In the genomic region with DNA sequence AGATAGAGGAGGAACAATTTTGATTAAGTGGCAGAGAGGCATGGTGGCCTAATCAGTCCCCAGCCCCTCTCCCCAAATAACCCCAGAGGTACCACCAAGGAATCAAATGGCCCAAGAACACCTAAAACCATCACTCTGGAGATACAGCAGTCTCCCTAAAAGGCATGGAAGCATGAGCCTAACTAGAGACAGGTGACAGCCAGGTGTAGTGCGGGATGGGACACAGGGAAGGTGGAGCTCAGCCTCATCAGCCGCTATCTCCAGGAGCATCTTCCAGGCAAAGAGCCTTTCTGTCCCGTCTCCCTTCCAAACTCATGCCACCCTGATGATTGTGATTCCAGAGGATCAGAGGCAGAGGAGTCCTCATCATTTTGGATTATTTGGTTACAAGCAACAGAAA, we compare ENCODE assay signal across 16 cellular contexts.
DNase-seq lines count a peak whose midpoint lies in the region; ATAC-seq and TF ChIP-seq lines count a peak whose summit lies in the region.
"Had no signal": no experiment of that assay in that cellular context is flagged by ENCODE, and none has a peak within 500 bp of the region (broad histone marks: within the 10 kb centered on the region; RNA-seq: fewer than 3 reads in every experiment).

No MANE protein-coding gene starts in this region.

- H3K79me2 ChIP-seq in H9 (ENCODE audit: insufficient read depth, low read length): no peaks in the 10 kb centered on the region

- H4K91ac ChIP-seq in H9 (ENCODE audit: insufficient read length, low read depth, low read length) (no peak overlapping the region), IMR-90 (ENCODE audit: insufficient read depth, low read depth, low read length) (peak overlapping the region; percentile 78)

- H3K23me2 ChIP-seq in H9 (ENCODE audit: insufficient read length, low read depth, low read length, poor library complexity, severe bottlenecking): no peaks in the 10 kb centered on the region

- H3K36me3 Mint-ChIP-seq in H9 (ENCODE audit: insufficient read depth in 1 of 3, low read depth in 3 of 3) (no peaks in the 10 kb centered on the region), osteocyte (ENCODE audit: unreplicated experiment) (no peaks in the 10 kb centered on the region)
- H3K36me3 Mint-ChIP-seq: CD4-positive, CD25-positive, alpha-beta regulatory T cell; CD8-positive, alpha-beta T cell had no signal

- H3K27ac ChIP-seq in H9 (ENCODE audit: insufficient read length, low read depth, low read length) (no peak overlapping the region), IMR-90 (ENCODE audit: insufficient read depth, low read length) (no peak overlapping the region), suprapubic skin (peak overlapping the region; percentile 72)
- H3K27ac ChIP-seq: BLaER1, C4-2B had no signal

- intact Hi-C loops in IMR-90 (cut with micrococcal nuclease): no loop called here

- H3K4me1 ChIP-seq in H9 (ENCODE audit: insufficient read depth, low read length) (no peaks in the 10 kb centered on the region), IMR-90 (ENCODE audit: control insufficient read depth, insufficient read depth, low read length) (peaks cover 25% of the 10 kb centered on the region), suprapubic skin (peaks cover 10% of the 10 kb centered on the region)
- H3K4me1 ChIP-seq: Caco-2 had no signal

- ATAC-seq in IMR-90 (ENCODE audit: low read depth): no peak
- ATAC-seq: CD8-positive, alpha-beta T cell; GM23338 had no signal

- H4K5ac ChIP-seq in H9 (ENCODE audit: insufficient read length, low read depth, low read length) (no peak overlapping the region), IMR-90 (ENCODE audit: low read depth, low read length) (peak overlapping the region; percentile 76; the same call in 1 of the 2 replicates)

- H3T11ph ChIP-seq in H9 (ENCODE audit: low read length): no peak overlapping the region

- H3K14ac ChIP-seq in H9 (ENCODE audit: insufficient read depth, low read length) (no peak overlapping the region), IMR-90 (replicated peaks; ENCODE audit: low read depth, low read length) (peak overlapping the region; percentile 63)

- H3K4ac ChIP-seq in H9 (ENCODE audit: low read depth, low read length) (no peak overlapping the region), IMR-90 (ENCODE audit: low read depth, low read length) (peak overlapping the region; percentile 81)

- no peak overlapping the region for H4K8ac ChIP-seq in H9 (replicated peaks; ENCODE audit: insufficient read length, low read depth, low read length)
- H4K8ac ChIP-seq in IMR-90 (ENCODE audit: low read depth in 2 of 2, low read length in 2 of 2): peak overlapping the region; percentile 32 to 34; a peak in 3 of 4 replicates

- H2BK20ac ChIP-seq in H9 (ENCODE audit: low read depth, low read length, poor library complexity, severe bottlenecking): no peak overlapping the region
- peak overlapping the region; percentile 61 for H2BK20ac ChIP-seq in IMR-90 (ENCODE audit: low read depth, low read length)

- peaks cover 30% of the 10 kb centered on the region for H3K9me1 ChIP-seq in IMR-90 (ENCODE audit: insufficient read depth, low read length)

- H2AK9ac ChIP-seq in IMR-90 (replicated peaks; ENCODE audit: low read depth, low read length, poor library complexity): no peak overlapping the region

- POLR2A ChIA-PET in IMR-90 (lab: Charles Lee; ENCODE audit: unreplicated experiment): no interaction called here

- H3K27me3 ChIP-seq in H9 (ENCODE audit: insufficient read depth, low read length) (0 out of 2 replicates have a peak, but pooled peaks cover 2% of the 10 kb centered on the region), IMR-90 (ENCODE audit: control insufficient read depth, insufficient read depth, low read length) (no peaks in the 10 kb centered on the region), suprapubic skin (no peaks in the 10 kb centered on the region), H7 (ENCODE audit: control insufficient read depth, insufficient read depth, low read length) (no peaks in the 10 kb centered on the region)
- H3K27me3 ChIP-seq: BLaER1 had no signal

- H3K9me3 Mint-ChIP-seq in H9 (no peaks in the 10 kb centered on the region; a peak in 1 of 5 replicates), osteocyte (ENCODE audit: unreplicated experiment) (peaks cover 4% of the 10 kb centered on the region)
- H3K9me3 Mint-ChIP-seq: CD8-positive, alpha-beta T cell; GM23338 had no signal

- peak overlapping the region; percentile 51 for H2BK12ac ChIP-seq in H9 (ENCODE audit: insufficient read length, low read depth, low read length)

- no peak for TF ChIP-seq EP300 in suprapubic skin (IDR thresholded peaks at IDR 0.05)

- no peak overlapping the region for H2BK5ac ChIP-seq in H9 (ENCODE audit: insufficient read length, low read length)
- peak overlapping the region; percentile 5 for H2BK5ac ChIP-seq in IMR-90 (ENCODE audit: low read depth, low read length, poor library complexity, severe bottlenecking)

- H3K23ac ChIP-seq in H9 (ENCODE audit: insufficient read length, low read depth, low read length) (no peak overlapping the region), IMR-90 (ENCODE audit: low read depth, low read length) (0 out of 2 replicates have a peak overlapping the region, but pooled peaks have one; percentile 1)

- H4K20me1 ChIP-seq in H9 (ENCODE audit: control insufficient read depth, insufficient read depth, insufficient read length) (no peaks in the 10 kb centered on the region), IMR-90 (ENCODE audit: insufficient read depth, low read length) (no peaks in the 10 kb centered on the region)
- H4K20me1 ChIP-seq: BLaER1 had no signal

- no TSS peak for BruUV-seq in IMR-90 (replicated peaks; lab: Mats Ljungman, UMichigan)

- H3K27ac Mint-ChIP-seq in H9 (no peak overlapping the region), osteocyte (ENCODE audit: unreplicated experiment) (no peak overlapping the region)
- H3K27ac Mint-ChIP-seq: B cell; CD4-positive, CD25-positive, alpha-beta regulatory T cell; CD8-positive, alpha-beta T cell; GM23338 had no signal

- no peak for TF ChIP-seq CTCF in H9 (conservative IDR thresholded peaks at IDR 0.05)
- no peak for TF ChIP-seq CTCF in IMR-90 (conservative IDR thresholded peaks at IDR 0.05; ENCODE audit: low read depth, low read length)
- TF ChIP-seq CTCF in osteocyte (IDR thresholded peaks at IDR 0.05): no peak
- no peak for TF ChIP-seq CTCF in suprapubic skin (IDR thresholded peaks at IDR 0.05)

- no peak overlapping the region for H2AK5ac ChIP-seq in H9 (ENCODE audit: insufficient read length, low read length)
- H2AK5ac ChIP-seq in IMR-90 (ENCODE audit: low read depth, low read length): peak overlapping the region; percentile 96

- H2BK15ac ChIP-seq in H9 (ENCODE audit: low read depth, low read length) (no peak overlapping the region), IMR-90 (ENCODE audit: low read depth, low read length) (peak overlapping the region; percentile 91; the same call in 2 of the 3 replicates)

- H3K4me2 ChIP-seq in H9 (ENCODE audit: insufficient read depth, insufficient read length, low read length): no peak overlapping the region
- H3K4me2 ChIP-seq in IMR-90 (ENCODE audit: low read depth, low read length): no peak overlapping the region
- H3K4me2 ChIP-seq: BLaER1, GM23338 had no signal

- no CpG with 5 or more reads among the region's 3 CpGs for WGBS in H9 (ENCODE audit: extremely low coverage, insufficient read length, low lambda C conversion rate)
- WGBS in IMR-90 (ENCODE audit: extremely low coverage in 2 of 2, insufficient read length in 1 of 2), 2 experiments: 100% methylated on average over 2 of the region's 3 CpGs; no CpG with 5 or more reads in 1 of the 2 experiments
- 92% methylated on average over 3 of the region's 3 CpGs for WGBS in suprapubic skin

- H3K9me3 ChIP-seq in H9 (ENCODE audit: control insufficient read depth, low read depth, low read length) (no peaks in the 10 kb centered on the region), IMR-90 (ENCODE audit: control insufficient read depth, insufficient read depth, low read length) (no peaks in the 10 kb centered on the region), suprapubic skin (no peaks in the 10 kb centered on the region)
- H3K9me3 ChIP-seq: BLaER1, Caco-2 had no signal

- no peak overlapping the region for H3K4me3 Mint-ChIP-seq in H9
- H3K4me3 Mint-ChIP-seq in osteocyte (ENCODE audit: unreplicated experiment): no peak overlapping the region
- H3K4me3 Mint-ChIP-seq: B cell; CD4-positive, CD25-positive, alpha-beta regulatory T cell; CD8-positive, alpha-beta T cell; GM23338 had no signal

- H3K36me3 ChIP-seq in IMR-90 (ENCODE audit: control insufficient read depth, insufficient read depth, low read length) (no peaks in the 10 kb centered on the region), suprapubic skin (no peaks in the 10 kb centered on the region), H7 (replicated peaks; ENCODE audit: control insufficient read depth, insufficient read depth, low read length) (no peaks in the 10 kb centered on the region)
- H3K36me3 ChIP-seq: BLaER1 had no signal

- H3K27me3 Mint-ChIP-seq in H9 (ENCODE audit: low read depth): peaks cover 4% of the 10 kb centered on the region; the same call in 1 of the 2 replicates
- no peaks in the 10 kb centered on the region for H3K27me3 Mint-ChIP-seq in osteocyte (ENCODE audit: unreplicated experiment)

- dilution Hi-C loops in IMR-90 (cut with HindIII; ENCODE audit: low sequenced_read_pairs, unreplicated experiment): no loop called here

- H3K9ac ChIP-seq in H9 (ENCODE audit: extremely low read depth, insufficient read length, low read length) (no peak overlapping the region), IMR-90 (ENCODE audit: low read depth, low read length) (no peak overlapping the region)
- H3K9ac ChIP-seq: BLaER1 had no signal

- H2AFZ ChIP-seq in H9 (ENCODE audit: low read length) (no peak overlapping the region), IMR-90 (replicated peaks; ENCODE audit: low read length, poor library complexity) (peak overlapping the region; percentile 23)
- H2AFZ ChIP-seq: GM23338 had no signal

- no peak overlapping the region for H2BK120ac ChIP-seq in H9 (ENCODE audit: low read depth, low read length, poor library complexity, severe bottlenecking)
- peak overlapping the region; percentile 75 for H2BK120ac ChIP-seq in IMR-90 (ENCODE audit: low read depth, low read length)

- CTCF ChIA-PET in IMR-90 (lab: Yijun Ruan, JAX): no interaction called here

- H3K56ac ChIP-seq in H9 (ENCODE audit: insufficient read length, low read depth, low read length) (no peak overlapping the region), IMR-90 (ENCODE audit: extremely low read depth, insufficient read depth, low read length) (no peak overlapping the region)

- no peak for TF ChIP-seq POLR2A in IMR-90 (IDR thresholded peaks at IDR 0.05; ENCODE audit: low read depth, low read length)
- no peak for TF ChIP-seq POLR2A in suprapubic skin (IDR thresholded peaks at IDR 0.05)
- TF ChIP-seq POLR2A in erythroblast (IDR thresholded peaks at IDR 0.05; ENCODE audit: low read length): no peak

- DNase-seq in H9 (no peak), IMR-90 (no peak), osteocyte (ENCODE audit: extremely low spot score, unreplicated experiment) (peak; percentile 54), suprapubic skin (ENCODE audit: low spot score in 2 of 2) (no peak), H7 (no peak), erythroblast (lab: John Stamatoyannopoulos, UW) (no peak)
- DNase-seq: Caco-2; CD4-positive, CD25-positive, alpha-beta regulatory T cell; CD8-positive, alpha-beta T cell; DMS153; DND-41; HCEC 1CT had no signal

- H3K18ac ChIP-seq in H9 (ENCODE audit: insufficient read length, low read depth, low read length): no peak overlapping the region
- H3K18ac ChIP-seq in IMR-90 (ENCODE audit: low read depth, low read length): peak overlapping the region; percentile 76

- TF ChIP-seq RAD21 in IMR-90 (IDR thresholded peaks at IDR 0.05; ENCODE audit: low read length): no peak

- no peak overlapping the region for H3K4me3 ChIP-seq in IMR-90 (ENCODE audit: insufficient read depth, low read depth, low read length)
- no peak overlapping the region for H3K4me3 ChIP-seq in suprapubic skin
- H3K4me3 ChIP-seq in H7 (ENCODE audit: insufficient read depth, low read depth, low read length): no peak overlapping the region
- H3K4me3 ChIP-seq: BLaER1, GM23338 had no signal

- no peaks in the 10 kb centered on the region for H3K79me1 ChIP-seq in H9 (ENCODE audit: insufficient read depth, low read depth, low read length, poor library complexity, severe bottlenecking)
- H3K79me1 ChIP-seq in IMR-90 (ENCODE audit: low read depth in 1 of 2, low read length in 2 of 2): peaks cover 0 to 5% of the 10 kb centered on the region in 2 experiments; a peak in 1 of 4 replicates

- in situ Hi-C loops in IMR-90 (cut with MboI; ENCODE audit: low sequenced_read_pairs): no loop called here

- H3K4me1 Mint-ChIP-seq in H9 (no peaks in the 10 kb centered on the region), osteocyte (ENCODE audit: unreplicated experiment) (peaks cover 20% of the 10 kb centered on the region)
- H3K4me1 Mint-ChIP-seq: B cell, GM23338 had no signal
